8 cellular contexts compared by ENCODE assay signal in the genomic region with DNA sequence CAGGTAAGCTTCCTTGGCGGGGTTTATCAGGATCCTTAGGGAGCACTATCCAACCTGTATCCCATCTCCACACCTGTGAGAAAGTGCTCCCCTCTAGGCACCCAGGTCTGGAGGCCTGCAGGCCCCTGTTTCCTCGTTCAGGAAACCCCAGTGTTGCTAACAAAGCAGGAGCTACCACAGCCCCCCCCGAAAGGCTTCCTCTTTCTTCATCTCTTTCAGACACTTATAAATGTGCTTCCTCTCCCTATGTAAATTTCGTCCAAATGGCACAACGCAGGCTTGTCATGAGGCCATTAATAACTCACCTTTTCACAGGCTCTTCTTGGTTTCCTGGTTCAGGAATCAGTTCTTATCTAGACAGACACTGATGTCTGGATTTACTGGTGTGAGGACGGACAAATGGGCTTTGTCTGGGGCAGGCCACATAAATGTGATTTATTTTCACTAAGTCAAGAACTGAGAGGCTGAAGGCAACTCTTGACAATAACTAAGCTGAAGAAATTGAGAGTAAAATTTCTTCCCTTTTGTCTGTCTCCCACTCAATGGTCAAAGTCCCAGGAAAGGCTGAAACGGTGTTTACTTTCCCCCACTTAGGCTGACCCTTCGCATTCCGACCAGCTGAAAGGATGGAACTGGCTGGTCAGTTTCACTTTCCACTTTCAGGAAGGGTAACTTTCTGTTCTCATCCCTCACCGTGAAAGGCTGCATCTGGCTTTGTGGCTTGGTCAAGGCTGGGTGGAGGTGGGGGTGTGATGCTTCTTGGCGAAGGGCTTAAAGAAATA. TPM values are rescaled to one million over a fixed set of nuclear protein-coding genes. Genes with fewer than 3 reads are reported as not detected.
DNase-seq lines count a peak whose midpoint lies in the region; ATAC-seq and TF ChIP-seq lines count a peak whose summit lies in the region.

No MANE protein-coding gene starts in this region.

- POLR2A ChIA-PET in GM10248 (lab: Yijun Ruan, JAX) = interaction anchor here (1.0 to 1.4 kb wide), 2 partner anchors 27 to 33 kb away, joined by 3 read pairs; no protein-coding TSS in a partner anchor

- H3K36me3 Mint-ChIP-seq in H9 (ENCODE audit: insufficient read depth in 1 of 3, low read depth in 3 of 3) = no peaks in the 10 kb centered on the region

- no peak overlapping the region for H4K91ac ChIP-seq in H9 (ENCODE audit: insufficient read length, low read depth, low read length)

- no peak overlapping the region for H3T11ph ChIP-seq in H9 (ENCODE audit: low read length)

- intact Hi-C loops in cardiac septum (cut with DNase I) (no loop called here), sciatic nerve (cut with DNase I) (no loop called here)

- TF ChIP-seq CTCF in GM10248 (IDR thresholded peaks at IDR 0.05; ENCODE audit: control extremely low read depth, extremely low read depth, low read depth, missing control alignments) (no peak), H9 (conservative IDR thresholded peaks at IDR 0.05) (no peak)

- H3K27me3 Mint-ChIP-seq in H9 (ENCODE audit: low read depth) = no peaks in the 10 kb centered on the region

- peaks cover 12 to 18% of the 10 kb centered on the region in 2 experiments for H3K4me1 Mint-ChIP-seq in H9

- H3K4ac ChIP-seq in H9 (ENCODE audit: low read depth, low read length) = no peak overlapping the region

- H3K79me1 ChIP-seq in H9 (ENCODE audit: insufficient read depth, low read depth, low read length, poor library complexity, severe bottlenecking) = no peaks in the 10 kb centered on the region

- H3K4me1 ChIP-seq in H9 (ENCODE audit: insufficient read depth, low read length) = no peaks in the 10 kb centered on the region

- ATAC-seq in HG02840 (IDR thresholded peaks at IDR 0.05; ENCODE audit: low FRiP score, unreplicated experiment) = peak; percentile 49
- ATAC-seq in sciatic nerve = peak; percentile 89

- no CpG with 5 or more reads among the region's 11 CpGs for WGBS in H9 (ENCODE audit: extremely low coverage, insufficient read length, low lambda C conversion rate)

- no peaks in the 10 kb centered on the region for H3K27me3 ChIP-seq in H9 (ENCODE audit: insufficient read depth, low read length)

- H4K5ac ChIP-seq in H9 (ENCODE audit: insufficient read length, low read depth, low read length) = no peak overlapping the region

- H3K23me2 ChIP-seq in H9 (ENCODE audit: insufficient read length, low read depth, low read length, poor library complexity, severe bottlenecking) = no peaks in the 10 kb centered on the region

- H3K18ac ChIP-seq in H9 (ENCODE audit: insufficient read length, low read depth, low read length) = no peak overlapping the region

- H2BK15ac ChIP-seq in H9 (ENCODE audit: low read depth, low read length) = no peak overlapping the region

- H3K4me2 ChIP-seq in H9 (ENCODE audit: insufficient read depth, insufficient read length, low read length) = no peak overlapping the region

- H3K9me3 ChIP-seq in H9 (ENCODE audit: control insufficient read depth, low read depth, low read length) = no peaks in the 10 kb centered on the region

- no peak overlapping the region for H2BK12ac ChIP-seq in H9 (ENCODE audit: insufficient read length, low read depth, low read length)

- DNase-seq in GM10248 (ENCODE audit: extremely low spot score) = peak; percentile 46
- DNase-seq in RPMI7951 (ENCODE audit: low read depth) = peak; percentile 53
- peak; percentile 82 for DNase-seq in cardiac septum (ENCODE audit: low spot score)
- no peak for DNase-seq in sciatic nerve (ENCODE audit: low spot score)
- DNase-seq in H9 = no peak
- no peak for DNase-seq in SHP77 (lab: John Stamatoyannopoulos, UW)
- no peak for DNase-seq in activated CD4-positive, alpha-beta T cell treated with anti-CD3 and anti-CD28 coated beads, Interleukin-2, amount 50 U/mL, for 1 hour

- H3K9ac ChIP-seq in H9 (ENCODE audit: extremely low read depth, insufficient read length, low read length) = no peak overlapping the region

- H2BK120ac ChIP-seq in H9 (ENCODE audit: low read depth, low read length, poor library complexity, severe bottlenecking) = no peak overlapping the region

- no peaks in the 10 kb centered on the region for H3K79me2 ChIP-seq in H9 (ENCODE audit: insufficient read depth, low read length)

- H4K20me1 ChIP-seq in H9 (ENCODE audit: control insufficient read depth, insufficient read depth, insufficient read length) = no peaks in the 10 kb centered on the region

- H3K9me3 Mint-ChIP-seq in H9 = no peaks in the 10 kb centered on the region

- no peak overlapping the region for H2AFZ ChIP-seq in H9 (ENCODE audit: low read length)

- H2AK5ac ChIP-seq in H9 (ENCODE audit: insufficient read length, low read length) = no peak overlapping the region

- no peak overlapping the region for H2BK20ac ChIP-seq in H9 (ENCODE audit: low read depth, low read length, poor library complexity, severe bottlenecking)

- H3K23ac ChIP-seq in H9 (ENCODE audit: insufficient read length, low read depth, low read length) = no peak overlapping the region

- no peak overlapping the region; the same call in 1 of the 2 replicates for H3K14ac ChIP-seq in H9 (ENCODE audit: insufficient read depth, low read length)

- H3K27ac Mint-ChIP-seq in H9 = no peak overlapping the region; a peak in 1 of 7 replicates

- H2BK5ac ChIP-seq in H9 (ENCODE audit: insufficient read length, low read length) = no peak overlapping the region

- CTCF ChIA-PET in GM10248 (lab: Yijun Ruan, JAX) = interaction anchor here (0.8 to 4.1 kb wide), 14 partner anchors 8 to 44 kb away, joined by 3 to 17 read pairs (median 5); no protein-coding TSS in a partner anchor

- no peak overlapping the region for H3K56ac ChIP-seq in H9 (ENCODE audit: insufficient read length, low read depth, low read length)

- no peak overlapping the region for H3K27ac ChIP-seq in H9 (ENCODE audit: insufficient read length, low read depth, low read length)

- H3K4me3 Mint-ChIP-seq in H9 = no peak overlapping the region

- H4K8ac ChIP-seq in H9 (replicated peaks; ENCODE audit: insufficient read length, low read depth, low read length) = no peak overlapping the region

RNA-seq across cellular contexts. Expression of a gene that starts 46.8 kb away (rescaled TPM):
- 0.10 TPM in 1 of 2 replicates, not detected in the other for total RNA-seq in RPMI7951 (2014; rRNA removed; shearing (Covaris generic))
- total RNA-seq in cardiac septum (2.8 TPM), sciatic nerve (13.8 TPM), H9 (2021) (1.5 and 1.7 TPM in 2 replicates)

Comparison
In these comparisons a context has a peak if more than half of its experiments do, and no peak if none do; other contexts are left out.
1. DNase-seq: peak in GM10248 (single experiment), RPMI7951 (single experiment) and cardiac septum (single experiment); none in sciatic nerve (single experiment), H9 (single experiment), SHP77 (0 of 2) and activated CD4-positive, alpha-beta T cell treated with anti-CD3 and anti-CD28 coated beads, Interleukin-2, amount 50 U/mL, for 1 hour (single experiment).